ENCODE assay signal across 8 cellular contexts in genomic region chr2:178530625-178531142, GRCh38. TPM values are rescaled to one million over a fixed set of nuclear protein-coding genes. Genes with fewer than 3 reads are reported as not detected.
DNase-seq lines count a peak whose midpoint lies in the region; ATAC-seq and TF ChIP-seq lines count a peak whose summit lies in the region.

No MANE protein-coding gene starts in this region.

- H3K9me3 ChIP-seq in lower lobe of right lung: no peaks in the 10 kb centered on the region
- H3K9me3 ChIP-seq in SJCRH30 (replicated peaks): no peaks in the 10 kb centered on the region
- H3K9me3 ChIP-seq in endodermal cell (ENCODE audit: control insufficient read depth, low read length): no peaks in the 10 kb centered on the region

- no peak overlapping the region for H3K27ac ChIP-seq in lower lobe of right lung
- H3K27ac ChIP-seq in SJCRH30: no peak overlapping the region
- H3K27ac ChIP-seq in endodermal cell (ENCODE audit: low read depth, low read length): no peak overlapping the region

- no peaks in the 10 kb centered on the region for H3K4me1 Mint-ChIP-seq in endodermal cell
- H3K4me1 Mint-ChIP-seq in WTC11: no peaks in the 10 kb centered on the region

- H3K36me3 Mint-ChIP-seq in endodermal cell (ENCODE audit: low read depth) (peaks cover 92% of the 10 kb centered on the region), WTC11 (peaks cover 41% of the 10 kb centered on the region)

- H3K4me3 ChIP-seq in lower lobe of right lung (no peak overlapping the region), SJCRH30 (no peak overlapping the region), endodermal cell (ENCODE audit: low read length) (no peak overlapping the region)

- TF ChIP-seq CTCF in lower lobe of right lung (IDR thresholded peaks at IDR 0.05): no peak
- TF ChIP-seq CTCF in endodermal cell (conservative IDR thresholded peaks at IDR 0.05): no peak
- no peak for TF ChIP-seq CTCF in WTC11 (IDR thresholded peaks at IDR 0.05)

- H3K27me3 ChIP-seq in lower lobe of right lung (ENCODE audit: low read depth): no peaks in the 10 kb centered on the region
- H3K27me3 ChIP-seq in SJCRH30: no peaks in the 10 kb centered on the region
- no peaks in the 10 kb centered on the region for H3K27me3 ChIP-seq in endodermal cell (ENCODE audit: control insufficient read depth, insufficient read depth, low read length, poor library complexity, severe bottlenecking)

- intact Hi-C loops in lower lobe of right lung (cut with DNase I): no loop called here

- DNase-seq in MV-4-11 (lab: John Stamatoyannopoulos, UW) (peak; percentile 96), lower lobe of right lung (no peak), SJCRH30 (no peak), endodermal cell (no peak), COLO668 (lab: John Stamatoyannopoulos, UW; ENCODE audit: unreplicated experiment) (no peak), WTC11 (ENCODE audit: low spot score) (no peak)

- H3K36me3 ChIP-seq in lower lobe of right lung (peaks cover 51% of the 10 kb centered on the region), SJCRH30 (peaks cover 30% of the 10 kb centered on the region), endodermal cell (ENCODE audit: control insufficient read depth, insufficient read depth, low read length) (peaks cover 90% of the 10 kb centered on the region)

- H3K4me3 Mint-ChIP-seq in endodermal cell (no peak overlapping the region), WTC11 (no peak overlapping the region)

- H3K9ac ChIP-seq in endodermal cell (ENCODE audit: extremely low read depth, low read length, poor library complexity, severe bottlenecking): no peak overlapping the region

- H3K27ac Mint-ChIP-seq in endodermal cell (no peak overlapping the region), WTC11 (no peak overlapping the region)

- CTCF ChIA-PET in WTC11 (lab: Charles Lee): no interaction called here

- ATAC-seq in GM18861 (IDR thresholded peaks at IDR 0.05; ENCODE audit: unreplicated experiment) (peak; percentile 94), GM21786 (IDR thresholded peaks at IDR 0.05; ENCODE audit: unreplicated experiment) (peak; percentile 94), lower lobe of right lung (peak; percentile 76 to 82), WTC11 (no peak)

- H3K4me1 ChIP-seq in lower lobe of right lung: peaks cover 5% of the 10 kb centered on the region
- H3K4me1 ChIP-seq in SJCRH30: no peaks in the 10 kb centered on the region
- H3K4me1 ChIP-seq in endodermal cell (ENCODE audit: control insufficient read depth, insufficient read depth, low read length): no peaks in the 10 kb centered on the region

- H3K27me3 Mint-ChIP-seq in endodermal cell (ENCODE audit: insufficient read depth) (no peaks in the 10 kb centered on the region), WTC11 (ENCODE audit: low read depth) (no peaks in the 10 kb centered on the region)

- H3K9me3 Mint-ChIP-seq in endodermal cell: peaks cover 2% of the 10 kb centered on the region
- H3K9me3 Mint-ChIP-seq in WTC11: no peaks in the 10 kb centered on the region

- WGBS in endodermal cell (ENCODE audit: insufficient coverage in 1 of 2, insufficient read length in 1 of 2), 2 experiments: 95 to 100% methylated on average over 2 to 8 of the region's 8 CpGs

- POLR2A ChIA-PET in WTC11 (lab: Charles Lee): no interaction called here

TF ChIP-seq in WTC11, 78 proteins besides CTCF, POLR2A, EP300 and RAD21 (continues in another document):
- TF ChIP-seq NFE2L1 (CRISPR knock-in tag; IDR thresholded peaks at IDR 0.05) (no peak), ZNF425 (CRISPR knock-in tag; conservative IDR thresholded peaks at IDR 0.05) (no peak), EMX1 (CRISPR knock-in tag; IDR thresholded peaks at IDR 0.05) (no peak), ESRRA (CRISPR knock-in tag; IDR thresholded peaks at IDR 0.05; ENCODE audit: borderline replicate concordance) (no peak), NR1H2 (CRISPR knock-in tag; IDR thresholded peaks at IDR 0.05) (no peak), TP53 (CRISPR knock-in tag; IDR thresholded peaks at IDR 0.05) (no peak), NR3C1 (CRISPR knock-in tag; conservative IDR thresholded peaks at IDR 0.05; ENCODE audit: low read depth) (no peak), USF2 (CRISPR knock-in tag; IDR thresholded peaks at IDR 0.05) (no peak), ZNF416 (CRISPR knock-in tag; IDR thresholded peaks at IDR 0.05) (no peak)
- TF ChIP-seq, protein P1, sequence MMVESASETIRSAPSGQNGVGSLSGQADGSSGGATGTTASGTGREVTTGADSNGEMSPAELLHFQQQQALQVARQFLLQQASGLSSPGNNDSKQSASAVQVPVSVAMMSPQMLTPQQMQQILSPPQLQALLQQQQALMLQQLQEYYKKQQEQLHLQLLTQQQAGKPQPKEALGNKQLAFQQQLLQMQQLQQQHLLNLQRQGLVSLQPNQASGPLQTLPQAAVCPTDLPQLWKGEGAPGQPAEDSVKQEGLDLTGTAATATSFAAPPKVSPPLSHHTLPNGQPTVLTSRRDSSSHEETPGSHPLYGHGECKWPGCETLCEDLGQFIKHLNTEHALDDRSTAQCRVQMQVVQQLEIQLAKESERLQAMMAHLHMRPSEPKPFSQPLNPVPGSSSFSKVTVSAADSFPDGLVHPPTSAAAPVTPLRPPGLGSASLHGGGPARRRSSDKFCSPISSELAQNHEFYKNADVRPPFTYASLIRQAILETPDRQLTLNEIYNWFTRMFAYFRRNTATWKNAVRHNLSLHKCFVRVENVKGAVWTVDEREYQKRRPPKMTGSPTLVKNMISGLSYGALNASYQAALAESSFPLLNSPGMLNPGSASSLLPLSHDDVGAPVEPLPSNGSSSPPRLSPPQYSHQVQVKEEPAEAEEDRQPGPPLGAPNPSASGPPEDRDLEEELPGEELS (CRISPR knock-in tag; IDR thresholded peaks at IDR 0.05): no peak
- TF ChIP-seq, protein P2, sequence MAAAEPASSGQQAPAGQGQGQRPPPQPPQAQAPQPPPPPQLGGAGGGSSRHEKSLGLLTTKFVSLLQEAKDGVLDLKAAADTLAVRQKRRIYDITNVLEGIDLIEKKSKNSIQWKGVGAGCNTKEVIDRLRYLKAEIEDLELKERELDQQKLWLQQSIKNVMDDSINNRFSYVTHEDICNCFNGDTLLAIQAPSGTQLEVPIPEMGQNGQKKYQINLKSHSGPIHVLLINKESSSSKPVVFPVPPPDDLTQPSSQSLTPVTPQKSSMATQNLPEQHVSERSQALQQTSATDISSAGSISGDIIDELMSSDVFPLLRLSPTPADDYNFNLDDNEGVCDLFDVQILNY (CRISPR knock-in tag; IDR thresholded peaks at IDR 0.05): no peak

RNA-seq across cellular contexts. Expression of gene PLEKHA3, which starts 50.4 kb away (rescaled TPM):
- 35.1 TPM for total RNA-seq in lower lobe of right lung
- 12.3 and 15.1 TPM in 2 replicates for total RNA-seq in SJCRH30 (2014; rRNA removed; shearing (Covaris generic))
- 10 to 100 TPM; 21.2 to 22.8 TPM for total RNA-seq in endodermal cell
- polyA plus RNA-seq in endodermal cell (2013, experiment 1 of 2): 13.6 TPM
- polyA plus RNA-seq in endodermal cell (2013, experiment 2 of 2): 16.9 TPM
- 18.4 to 18.7 TPM (median 18.7 TPM) in 3 replicates for total RNA-seq in WTC11 (2021)

RNA-seq across cellular contexts. Expression of gene FKBP7, which starts 52.3 kb away (rescaled TPM):
- total RNA-seq in lower lobe of right lung (10.5 TPM), endodermal cell (1 to 10 TPM; 4.1 to 6.3 TPM), WTC11 (2021) (3.2 to 6.2 TPM (median 5.6 TPM) in 3 replicates)
- 42.6 and 48.4 TPM in 2 replicates for total RNA-seq in SJCRH30 (2014; rRNA removed; shearing (Covaris generic))
- polyA plus RNA-seq in endodermal cell (2013, experiment 1 of 2): 25.4 TPM
- 22.7 TPM for polyA plus RNA-seq in endodermal cell (2013, experiment 2 of 2)
